10 cellular contexts compared by ENCODE assay signal in genomic region chr3:171342200-171342599, GRCh38.
"Had no signal": no experiment of that assay in that cellular context is flagged by ENCODE, and none has a peak within 500 bp of the region (broad histone marks: within the 10 kb centered on the region; RNA-seq: fewer than 3 reads in every experiment).

No MANE protein-coding gene starts in this region.

- FAIRE-seq: K562 had no signal

- DNase-seq: GM23248, GOT3, H7, HFFc6, IMR-90, KG1 had no signal

- ATAC-seq: HCT116, K562 had no signal

- H3K27ac ChIP-seq: GM23248, HL-60 had no signal

- H3K9ac ChIP-seq: GM23248 had no signal

- H3K4me3 Mint-ChIP-seq: HFFc6 had no signal

- H3K9me3 ChIP-seq: HAP-1 had no signal

- H3K4me1 ChIP-seq: HAP-1 had no signal

- H3K9me3 Mint-ChIP-seq: HFFc6 had no signal

- H3K36me3 ChIP-seq: HAP-1 had no signal

- H3K4me3 ChIP-seq: GM23248, HAP-1, K562 had no signal

- H2AFZ ChIP-seq: GM23248 had no signal

- H3K27ac Mint-ChIP-seq: HFFc6 had no signal
